ENCODE assay signal across 9 cellular contexts in genomic region chr4:128782076-128782715, GRCh38. TPM values are rescaled to one million over a fixed set of nuclear protein-coding genes. Genes with fewer than 3 reads are reported as not detected.
A peak's percentile ranks its signal among the peaks of the same experiment; 100 is the strongest.
DNase-seq lines count a peak whose midpoint lies in the region; ATAC-seq and TF ChIP-seq lines count a peak whose summit lies in the region.
"Had no signal": no experiment of that assay in that cellular context is flagged by ENCODE, and none has a peak within 500 bp of the region (broad histone marks: within the 10 kb centered on the region; RNA-seq: fewer than 3 reads in every experiment).

No MANE protein-coding gene starts in this region.

- no peaks in the 10 kb centered on the region for H3K9me3 Mint-ChIP-seq in progenitor cell of endocrine pancreas (ENCODE audit: low read depth)
- H3K9me3 Mint-ChIP-seq: dendritic cell treated with granulocyte-macrophage colony-stimulating factor and Interleukin-4, amounts not matched to agents 40 ng/mL and 50 ng/mL, for 4 days had no signal

- no peaks in the 10 kb centered on the region for H3K27me3 ChIP-seq in BE2C
- no peaks in the 10 kb centered on the region for H3K27me3 ChIP-seq in dorsolateral prefrontal cortex

- intact Hi-C loops in dorsolateral prefrontal cortex (cut with DNase I) (no loop called here), posterior cingulate gyrus (cut with DNase I) (loop anchor here (1.0 kb wide), 1 partner anchor 81 kb away; no protein-coding TSS in a partner anchor), posterior vena cava (cut with DNase I) (no loop called here)

- no peaks in the 10 kb centered on the region for H3K36me3 Mint-ChIP-seq in progenitor cell of endocrine pancreas (ENCODE audit: insufficient read depth)

- peaks cover 11% of the 10 kb centered on the region for H3K27me3 Mint-ChIP-seq in progenitor cell of endocrine pancreas

- peak; percentile 84 for ATAC-seq in GM19463 (IDR thresholded peaks at IDR 0.05; ENCODE audit: unreplicated experiment)

- no peak overlapping the region for H3K27ac ChIP-seq in dorsolateral prefrontal cortex

- no peak overlapping the region for H3K4me3 ChIP-seq in BE2C (ENCODE audit: low read depth, low read length)
- no peak overlapping the region for H3K4me3 ChIP-seq in dorsolateral prefrontal cortex

- no peaks in the 10 kb centered on the region for H3K4me1 Mint-ChIP-seq in progenitor cell of endocrine pancreas (ENCODE audit: low read depth)

- H3K4me1 ChIP-seq in BE2C: no peaks in the 10 kb centered on the region

- no peak overlapping the region for H3K4me3 Mint-ChIP-seq in progenitor cell of endocrine pancreas (ENCODE audit: low read depth)
- H3K4me3 Mint-ChIP-seq: dendritic cell treated with granulocyte-macrophage colony-stimulating factor and Interleukin-4, amounts not matched to agents 40 ng/mL and 50 ng/mL, for 4 days had no signal

- no peaks in the 10 kb centered on the region for H3K36me3 ChIP-seq in BE2C

- DNase-seq in BE2C (peak; percentile 27), T-helper 9 cell (peak; percentile 47), dorsolateral prefrontal cortex (peak in 3 of 10 donors; percentile 31 to 68 (median 43)), posterior cingulate gyrus (peak in 6 of 10 donors; percentile 13 to 54 (median 30)), progenitor cell of endocrine pancreas (ENCODE audit: low spot score, unreplicated experiment) (no peak), posterior vena cava (ENCODE audit: low spot score) (no peak), NCI-H146 (lab: John Stamatoyannopoulos, UW) (no peak)

- no peak overlapping the region for H3K27ac Mint-ChIP-seq in progenitor cell of endocrine pancreas
- H3K27ac Mint-ChIP-seq: dendritic cell treated with granulocyte-macrophage colony-stimulating factor and Interleukin-4, amounts not matched to agents 40 ng/mL and 50 ng/mL, for 4 days had no signal

- no peaks in the 10 kb centered on the region for H3K9me3 ChIP-seq in BE2C

- TF ChIP-seq CTCF in BE2C (IDR thresholded peaks at IDR 0.05; ENCODE audit: low read depth, low read length) (peak; percentile 53), dorsolateral prefrontal cortex (IDR thresholded peaks at IDR 0.05 in 54 of 56, conservative IDR thresholded peaks at IDR 0.05 in 2 of 56; ENCODE audit: low read depth in 1 of 56, partially characterized antibody in 56 of 56) (peak in 50 of 56 donors; percentile 18 to 73 (median 42)), progenitor cell of endocrine pancreas (IDR thresholded peaks at IDR 0.05; ENCODE audit: unreplicated experiment) (no peak)

RNA-seq across cellular contexts. Expression of gene JADE1, which starts 27.3 kb away (rescaled TPM):
- polyA plus RNA-seq in BE2C (2012; ENCODE audit: insufficient read depth, insufficient read length, low read depth): 27.5 TPM
- 10 to 100 TPM; 21.3 to 55.2 (median 36.1) TPM for total RNA-seq in dorsolateral prefrontal cortex
- total RNA-seq in progenitor cell of endocrine pancreas: 35.3 and 43.2 TPM in 2 replicates
- total RNA-seq in posterior vena cava: 10 to 100 TPM; 36.6 to 46.1 TPM

Comparison
In these comparisons a context has a peak if more than half of its experiments do, and no peak if none do; other contexts are left out.
1. DNase-seq: peak in BE2C (single experiment), T-helper 9 cell (single experiment) and posterior cingulate gyrus (6 of 10); none in progenitor cell of endocrine pancreas (single experiment), posterior vena cava (single experiment) and NCI-H146 (single experiment).